In genomic region chr3:9204253-9205005, GRCh38 we compare ENCODE assay signal across 16 cellular contexts. TPM values are rescaled to one million over a fixed set of nuclear protein-coding genes. Genes with fewer than 3 reads are reported as not detected.
A peak's percentile ranks its signal among the peaks of the same experiment; 100 is the strongest.
DNase-seq lines count a peak whose midpoint lies in the region; ATAC-seq and TF ChIP-seq lines count a peak whose summit lies in the region.
"Had no signal": no experiment of that assay in that cellular context is flagged by ENCODE, and none has a peak within 500 bp of the region (broad histone marks: within the 10 kb centered on the region; RNA-seq: fewer than 3 reads in every experiment).

No MANE protein-coding gene starts in this region.

- H3K9me3 Mint-ChIP-seq in glutamatergic neuron (ENCODE audit: unreplicated experiment): peaks cover 17% of the 10 kb centered on the region
- H3K9me3 Mint-ChIP-seq in neural crest cell: no peaks in the 10 kb centered on the region
- H3K9me3 Mint-ChIP-seq: stimulated activated naive CD8-positive, alpha-beta T cell treated with anti-CD3 and anti-CD28 coated beads, Interleukin-15, Interleukin-2, amounts not matched to agents 100 ng/mL and 50 ng/mL, for 24 hours had no signal

- ATAC-seq in right cardiac atrium (peak; percentile 27 to 45), left cardiac atrium (no peak), aorta (ENCODE audit: low FRiP score) (peak; percentile 33), HG02885 (IDR thresholded peaks at IDR 0.05; ENCODE audit: poor library complexity, unreplicated experiment) (no peak)
- ATAC-seq: activated CD4-positive, alpha-beta T cell treated with anti-CD3 and anti-CD28 coated beads for 36 hours had no signal

- H3K27ac Mint-ChIP-seq in glutamatergic neuron (ENCODE audit: unreplicated experiment) (peak overlapping the region; percentile 93), neural crest cell (ENCODE audit: unreplicated experiment) (peak overlapping the region; percentile 97)
- H3K27ac Mint-ChIP-seq: activated CD4-positive, alpha-beta T cell treated with anti-CD3 and anti-CD28 coated beads for 36 hours; stimulated activated naive CD8-positive, alpha-beta T cell treated with anti-CD3 and anti-CD28 coated beads, Interleukin-15, Interleukin-2, amounts not matched to agents 100 ng/mL and 50 ng/mL, for 24 hours had no signal

- no peaks in the 10 kb centered on the region for H3K4me1 ChIP-seq in right cardiac atrium (ENCODE audit: control insufficient read depth, insufficient read depth, low read length)
- H3K4me1 ChIP-seq in aorta (ENCODE audit: control insufficient read depth in 1 of 2, insufficient read depth in 2 of 2, low read length in 2 of 2): no peaks in the 10 kb centered on the region

- H3K27ac ChIP-seq in right cardiac atrium (ENCODE audit: low read length): no peak overlapping the region
- H3K27ac ChIP-seq in aorta (ENCODE audit: low read depth in 1 of 2, low read length in 2 of 2): no peak overlapping the region

- WGBS in right cardiac atrium: 68% methylated on average over 17 of the region's 17 CpGs
- WGBS in aorta, 2 donors: 84 to 86% methylated on average over 17 of the region's 17 CpGs

- no peaks in the 10 kb centered on the region for H3K9me3 ChIP-seq in right cardiac atrium (ENCODE audit: control insufficient read depth, low read length)
- H3K9me3 ChIP-seq in aorta (ENCODE audit: control insufficient read depth, low read length): no peaks in the 10 kb centered on the region
- H3K9me3 ChIP-seq: HAP-1 had no signal

- intact Hi-C loops in right cardiac atrium (cut with DNase I) (no loop called here), left cardiac atrium (cut with DNase I) (no loop called here), aorta (cut with DNase I) (no loop called here)

- peaks cover 67% of the 10 kb centered on the region for H3K4me1 Mint-ChIP-seq in glutamatergic neuron (ENCODE audit: low read depth, unreplicated experiment)
- peaks cover 80% of the 10 kb centered on the region for H3K4me1 Mint-ChIP-seq in neural crest cell
- H3K4me1 Mint-ChIP-seq: activated CD4-positive, alpha-beta T cell treated with anti-CD3 and anti-CD28 coated beads for 36 hours had no signal

- TF ChIP-seq CTCF in glutamatergic neuron (IDR thresholded peaks at IDR 0.05; ENCODE audit: partially characterized antibody, unreplicated experiment) (no peak), neural crest cell (conservative IDR thresholded peaks at IDR 0.05) (no peak)

- H3K4me3 Mint-ChIP-seq in glutamatergic neuron (ENCODE audit: unreplicated experiment) (peak overlapping the region; percentile 79), neural crest cell (peak overlapping the region; percentile 79)
- H3K4me3 Mint-ChIP-seq: activated CD4-positive, alpha-beta T cell treated with anti-CD3 and anti-CD28 coated beads for 36 hours; stimulated activated naive CD8-positive, alpha-beta T cell treated with anti-CD3 and anti-CD28 coated beads, Interleukin-15, Interleukin-2, amounts not matched to agents 100 ng/mL and 50 ng/mL, for 24 hours had no signal

- no peak overlapping the region for H3K4me3 ChIP-seq in right cardiac atrium (ENCODE audit: low read length)
- no peak overlapping the region for H3K4me3 ChIP-seq in aorta (ENCODE audit: low read length in 2 of 2)
- H3K4me3 ChIP-seq: HAP-1 had no signal

- DNase-seq in right cardiac atrium (no peak), left cardiac atrium (no peak), glutamatergic neuron (peak; percentile 43), neural crest cell (ENCODE audit: low read depth, low spot score) (peak; percentile 55), aorta (no peak), D341Med (ENCODE audit: low spot score) (no peak)
- no peak for DNase-seq in effector CD8-positive, alpha-beta T cell (lab: John Stamatoyannopoulos, UW)
- DNase-seq: activated CD4-positive, alpha-beta T cell treated with anti-CD3 and anti-CD28 coated beads for 36 hours; activated T-cell treated with anti-CD3 and anti-CD28 coated beads, Interleukin-2, amount 50 U/mL, for 1 hour; dermis blood vessel endothelial cell; NCI-H1694 treated with DMSO at 0.1 percent for 48 hours; NCI-H510A treated with DMSO at 0.1 percent for 48 hours; stimulated activated CD4-positive, alpha-beta T cell treated with anti-CD3 and anti-CD28 coated beads, Interleukin-4, amount 100 ng/mL, for 24 hours had no signal

- H3K36me3 Mint-ChIP-seq in glutamatergic neuron (ENCODE audit: unreplicated experiment) (no peaks in the 10 kb centered on the region), neural crest cell (ENCODE audit: low read depth) (no peaks in the 10 kb centered on the region)

- no peaks in the 10 kb centered on the region for H3K27me3 ChIP-seq in right cardiac atrium (ENCODE audit: control insufficient read depth, insufficient read depth)
- no peaks in the 10 kb centered on the region for H3K27me3 ChIP-seq in aorta (ENCODE audit: control insufficient read depth in 1 of 2, insufficient read depth in 2 of 2, low read length in 1 of 2)

- peaks cover 21% of the 10 kb centered on the region for H3K27me3 Mint-ChIP-seq in glutamatergic neuron (ENCODE audit: unreplicated experiment)
- no peaks in the 10 kb centered on the region for H3K27me3 Mint-ChIP-seq in neural crest cell (ENCODE audit: low read depth)
- H3K27me3 Mint-ChIP-seq: activated CD4-positive, alpha-beta T cell treated with anti-CD3 and anti-CD28 coated beads for 36 hours; stimulated activated naive CD8-positive, alpha-beta T cell treated with anti-CD3 and anti-CD28 coated beads, Interleukin-15, Interleukin-2, amounts not matched to agents 100 ng/mL and 50 ng/mL, for 24 hours had no signal

- no peaks in the 10 kb centered on the region for H3K36me3 ChIP-seq in aorta (ENCODE audit: control insufficient read depth in 1 of 2, insufficient read depth in 2 of 2, low read length in 1 of 2)
- H3K36me3 ChIP-seq: HAP-1 had no signal

RNA-seq across cellular contexts. Expression of gene SRGAP3, which starts 45.0 kb away (rescaled TPM):
- total RNA-seq in right cardiac atrium: 1 to 10 TPM; 1.4 to 7.9 (median 4.8) TPM
- polyA plus RNA-seq in right cardiac atrium: 2.6 TPM
- 1 to 10 TPM; 2.5 to 3.6 TPM for total RNA-seq in left cardiac atrium
- 197 TPM for total RNA-seq in glutamatergic neuron (ENCODE audit: unreplicated experiment)
- 58.4 and 60.5 TPM in 2 replicates for total RNA-seq in neural crest cell
- 10 to 100 TPM in 1 of 2 donors, 1 to 10 TPM in 1; 2.0 to 11.7 TPM for total RNA-seq in aorta
- under 1 TPM; 0.26 to 0.63 TPM for polyA plus RNA-seq in aorta

Comparison
In these comparisons a context has a peak if more than half of its experiments do, and no peak if none do; other contexts are left out.
1. ATAC-seq: peak in right cardiac atrium (2 of 2) and aorta (single experiment); none in left cardiac atrium (0 of 2) and HG02885 (single experiment).
2. DNase-seq: peak in glutamatergic neuron (single experiment) and neural crest cell (single experiment); none in right cardiac atrium (0 of 3), left cardiac atrium (single experiment), aorta (0 of 2), effector CD8-positive, alpha-beta T cell (single experiment) and D341Med (single experiment).